ENCODE assay signal across 1 cellular context in the genomic region with DNA sequence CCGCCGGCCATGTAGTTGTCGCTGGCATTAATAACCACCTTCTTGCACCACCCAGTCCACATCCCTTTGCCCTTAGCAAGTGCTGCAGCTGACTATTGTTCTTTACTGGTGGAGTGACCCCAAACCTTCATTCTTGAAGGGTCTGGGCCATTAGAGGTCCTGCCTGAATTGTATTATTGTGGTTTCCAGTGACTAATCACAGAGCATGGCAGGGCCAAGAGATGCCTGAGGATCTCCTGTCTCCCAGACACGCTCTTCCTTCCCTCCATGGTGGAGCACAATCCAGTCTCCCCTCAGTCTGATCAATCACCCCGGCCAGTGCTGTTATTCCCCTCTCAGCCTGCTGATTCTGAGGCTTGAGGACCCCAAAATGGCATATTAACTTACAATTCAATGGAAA.
TF ChIP-seq lines count a peak whose summit lies in the region.

No MANE protein-coding gene starts in this region.

TF ChIP-seq in HCT116, 20 proteins besides CTCF, POLR2A, EP300 and RAD21 (continued from another document):
- no peak for TF ChIP-seq ZNF274 (IDR thresholded peaks at IDR 0.05; ENCODE audit: low read depth, low read length)
- no peak; the same call in 1 of the 2 replicates for TF ChIP-seq SP1 (IDR thresholded peaks at IDR 0.05; ENCODE audit: low read depth)
- no peak for TF ChIP-seq FOSL1 (IDR thresholded peaks at IDR 0.05; ENCODE audit: low read depth)
- no peak for TF ChIP-seq ELF1 (IDR thresholded peaks at IDR 0.05; ENCODE audit: borderline replicate concordance, low read depth)
- TF ChIP-seq CBX3 (IDR thresholded peaks at IDR 0.05; ENCODE audit: low read depth) = no peak
- TF ChIP-seq SRF (IDR thresholded peaks at IDR 0.05; ENCODE audit: low read depth) = no peak
- TF ChIP-seq, protein P1, sequence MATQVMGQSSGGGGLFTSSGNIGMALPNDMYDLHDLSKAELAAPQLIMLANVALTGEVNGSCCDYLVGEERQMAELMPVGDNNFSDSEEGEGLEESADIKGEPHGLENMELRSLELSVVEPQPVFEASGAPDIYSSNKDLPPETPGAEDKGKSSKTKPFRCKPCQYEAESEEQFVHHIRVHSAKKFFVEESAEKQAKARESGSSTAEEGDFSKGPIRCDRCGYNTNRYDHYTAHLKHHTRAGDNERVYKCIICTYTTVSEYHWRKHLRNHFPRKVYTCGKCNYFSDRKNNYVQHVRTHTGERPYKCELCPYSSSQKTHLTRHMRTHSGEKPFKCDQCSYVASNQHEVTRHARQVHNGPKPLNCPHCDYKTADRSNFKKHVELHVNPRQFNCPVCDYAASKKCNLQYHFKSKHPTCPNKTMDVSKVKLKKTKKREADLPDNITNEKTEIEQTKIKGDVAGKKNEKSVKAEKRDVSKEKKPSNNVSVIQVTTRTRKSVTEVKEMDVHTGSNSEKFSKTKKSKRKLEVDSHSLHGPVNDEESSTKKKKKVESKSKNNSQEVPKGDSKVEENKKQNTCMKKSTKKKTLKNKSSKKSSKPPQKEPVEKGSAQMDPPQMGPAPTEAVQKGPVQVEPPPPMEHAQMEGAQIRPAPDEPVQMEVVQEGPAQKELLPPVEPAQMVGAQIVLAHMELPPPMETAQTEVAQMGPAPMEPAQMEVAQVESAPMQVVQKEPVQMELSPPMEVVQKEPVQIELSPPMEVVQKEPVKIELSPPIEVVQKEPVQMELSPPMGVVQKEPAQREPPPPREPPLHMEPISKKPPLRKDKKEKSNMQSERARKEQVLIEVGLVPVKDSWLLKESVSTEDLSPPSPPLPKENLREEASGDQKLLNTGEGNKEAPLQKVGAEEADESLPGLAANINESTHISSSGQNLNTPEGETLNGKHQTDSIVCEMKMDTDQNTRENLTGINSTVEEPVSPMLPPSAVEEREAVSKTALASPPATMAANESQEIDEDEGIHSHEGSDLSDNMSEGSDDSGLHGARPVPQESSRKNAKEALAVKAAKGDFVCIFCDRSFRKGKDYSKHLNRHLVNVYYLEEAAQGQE (IDR thresholded peaks at IDR 0.05; ENCODE audit: low read depth) = no peak
